ENCODE assay signal across 8 cellular contexts in genomic region chr2:42141687-42142475, GRCh38. TPM values are rescaled to one million over a fixed set of nuclear protein-coding genes. Genes with fewer than 3 reads are reported as not detected.
DNase-seq lines count a peak whose midpoint lies in the region; ATAC-seq and TF ChIP-seq lines count a peak whose summit lies in the region.

No MANE protein-coding gene starts in this region.

- peaks cover 18% of the 10 kb centered on the region for H3F3A ChIP-seq in neural progenitor cell (ENCODE audit: low read depth)

- peaks cover 6% of the 10 kb centered on the region for H3K27me3 ChIP-seq in neural progenitor cell

- no peak overlapping the region for H3K27ac ChIP-seq in neural progenitor cell

- H3K36me3 Mint-ChIP-seq in activated T-cell treated with anti-CD3 and anti-CD28 coated beads, Interleukin-2, amount 50 U/mL, for 4 hours (ENCODE audit: insufficient read depth): no peaks in the 10 kb centered on the region
- H3K36me3 Mint-ChIP-seq in neural progenitor cell: no peaks in the 10 kb centered on the region

- peak; percentile 34 to 55 for ATAC-seq in activated T-cell treated with anti-CD3 and anti-CD28 coated beads, Interleukin-2, amount 50 U/mL, for 4 hours

- peak; percentile 50 for DNase-seq in activated T-cell treated with anti-CD3 and anti-CD28 coated beads, Interleukin-2, amount 50 U/mL, for 1 hour
- DNase-seq in activated T-cell treated with anti-CD3 and anti-CD28 coated beads for 4 hours (no peak), NCI-H226 (peak; percentile 40), fibroblast of villous mesenchyme (ENCODE audit: low read depth) (peak; percentile 89), neural progenitor cell (ENCODE audit: low spot score) (peak; percentile 46), D341Med (ENCODE audit: low spot score) (no peak), OCI-M2 (lab: John Stamatoyannopoulos, UW; ENCODE audit: unreplicated experiment) (no peak)
- DNase-seq in activated T-cell treated with anti-CD3 and anti-CD28 coated beads, Interleukin-2, amount 50 U/mL, for 4 hours: peak; percentile 27

- peak overlapping the region; percentile 78 for H3K4me2 ChIP-seq in neural progenitor cell

- TF ChIP-seq CTCF in fibroblast of villous mesenchyme (IDR thresholded peaks at IDR 0.05; ENCODE audit: insufficient read depth, low read depth, low read length) (no peak), neural progenitor cell (IDR thresholded peaks at IDR 0.05) (no peak)

- no peaks in the 10 kb centered on the region for H3K36me3 ChIP-seq in neural progenitor cell

- no peaks in the 10 kb centered on the region for H3K79me2 ChIP-seq in neural progenitor cell (ENCODE audit: low read depth)

- peak overlapping the region; percentile 40 for H3K4me3 Mint-ChIP-seq in activated T-cell treated with anti-CD3 and anti-CD28 coated beads, Interleukin-2, amount 50 U/mL, for 4 hours
- H3K4me3 Mint-ChIP-seq in neural progenitor cell: peak overlapping the region; percentile 77

- peak overlapping the region; percentile 79 for H3K27ac Mint-ChIP-seq in neural progenitor cell

- H3K4me1 ChIP-seq in neural progenitor cell: peaks cover 18% of the 10 kb centered on the region

- H3K9ac ChIP-seq in neural progenitor cell: no peak overlapping the region

- peak overlapping the region; percentile 24 for H3K4me3 ChIP-seq in fibroblast of villous mesenchyme (ENCODE audit: low read depth, low read length)
- H3K4me3 ChIP-seq in neural progenitor cell: peak overlapping the region; percentile 34

- H3K9me3 Mint-ChIP-seq in activated T-cell treated with anti-CD3 and anti-CD28 coated beads, Interleukin-2, amount 50 U/mL, for 4 hours: no peaks in the 10 kb centered on the region
- peaks cover 1% of the 10 kb centered on the region for H3K9me3 Mint-ChIP-seq in neural progenitor cell

- no peaks in the 10 kb centered on the region for H4K20me1 ChIP-seq in neural progenitor cell (ENCODE audit: low read depth)

- no peaks in the 10 kb centered on the region for H3K27me3 Mint-ChIP-seq in activated T-cell treated with anti-CD3 and anti-CD28 coated beads, Interleukin-2, amount 50 U/mL, for 4 hours (ENCODE audit: low read depth)
- H3K27me3 Mint-ChIP-seq in neural progenitor cell (ENCODE audit: insufficient read depth, low read depth): peaks cover 4% of the 10 kb centered on the region

- H3K9me3 ChIP-seq in neural progenitor cell (ENCODE audit: low read depth): no peaks in the 10 kb centered on the region

- H2AFZ ChIP-seq in neural progenitor cell (replicated peaks): peak overlapping the region; percentile 4

- peaks cover 51% of the 10 kb centered on the region for H3K4me1 Mint-ChIP-seq in activated T-cell treated with anti-CD3 and anti-CD28 coated beads, Interleukin-2, amount 50 U/mL, for 4 hours (ENCODE audit: low read depth)
- H3K4me1 Mint-ChIP-seq in neural progenitor cell: peaks cover 36% of the 10 kb centered on the region

RNA-seq across cellular contexts. Expression of gene EML4, which starts 27.3 kb away (rescaled TPM):
- 10 to 100 TPM; 57.1 to 60.0 (median 58.2) TPM for total RNA-seq in activated T-cell treated with anti-CD3 and anti-CD28 coated beads, Interleukin-2, amount 50 U/mL, for 4 hours
- total RNA-seq in fibroblast of villous mesenchyme (65.1 and 88.1 TPM in 2 replicates), neural progenitor cell (ENCODE audit: low replicate concordance) (122 and 167 TPM in 2 replicates)

Comparison
In these comparisons a context has a peak if more than half of its experiments do, and no peak if none do; other contexts are left out.
1. DNase-seq: peak in activated T-cell treated with anti-CD3 and anti-CD28 coated beads, Interleukin-2, amount 50 U/mL, for 1 hour (single experiment), NCI-H226 (single experiment), activated T-cell treated with anti-CD3 and anti-CD28 coated beads, Interleukin-2, amount 50 U/mL, for 4 hours (single experiment), fibroblast of villous mesenchyme (single experiment) and neural progenitor cell (single experiment); none in activated T-cell treated with anti-CD3 and anti-CD28 coated beads for 4 hours (single experiment), D341Med (single experiment) and OCI-M2 (single experiment).